9 cellular contexts compared by ENCODE assay signal in genomic region chr7:76428868-76429805, GRCh38. TPM values are rescaled to one million over a fixed set of nuclear protein-coding genes. Genes with fewer than 3 reads are reported as not detected.
DNase-seq lines count a peak whose midpoint lies in the region; ATAC-seq and TF ChIP-seq lines count a peak whose summit lies in the region.
"Had no signal": no experiment of that assay in that cellular context is flagged by ENCODE, and none has a peak within 500 bp of the region (broad histone marks: within the 10 kb centered on the region; RNA-seq: fewer than 3 reads in every experiment).

No MANE protein-coding gene starts in this region.

- intact Hi-C loops in posterior vena cava (cut with DNase I) = no loop called here

- TF ChIP-seq CTCF in RWPE1 (conservative IDR thresholded peaks at IDR 0.05; ENCODE audit: low read depth) (no peak), fibroblast of pulmonary artery (IDR thresholded peaks at IDR 0.05; ENCODE audit: low read length, missing control alignments) (no peak)

- CTCF ChIA-PET in RWPE1 (lab: Yijun Ruan, JAX) = no interaction called here

- H3K4me3 ChIP-seq in fibroblast of pulmonary artery (replicated peaks; ENCODE audit: low read depth, low read length) = no peak overlapping the region

- DNase-seq in HT1080 (ENCODE audit: low read depth) = peak; percentile 56
- DNase-seq in RWPE1 (ENCODE audit: low spot score) = no peak
- DNase-seq in fibroblast of pulmonary artery (ENCODE audit: low read depth) = peak; percentile 40
- DNase-seq in posterior vena cava (ENCODE audit: low spot score) = peak; percentile 62
- no peak for DNase-seq in SHP77 (lab: John Stamatoyannopoulos, UW)
- DNase-seq in T-helper 9 cell = no peak
- DNase-seq: activated effector memory CD4-positive, alpha-beta T cell treated with Interleukin-2 at 50 U/mL for 16 hours; NCI-H510A had no signal

- no peak for ATAC-seq in GM19328 (IDR thresholded peaks at IDR 0.05; ENCODE audit: unreplicated experiment)

- H3K27ac ChIP-seq in RWPE1 = peak overlapping the region; percentile 99

- POLR2A ChIA-PET in RWPE1 (lab: Yijun Ruan, JAX; ENCODE audit: low non-redundant PET) = no interaction called here

RNA-seq across cellular contexts. Expression of gene ZP3, which starts 4.4 kb away (rescaled TPM):
- 0.94 and 2.5 TPM in 2 replicates for total RNA-seq in HT1080 (2014; rRNA removed; shearing (Covaris generic))
- 0.63 and 1.6 TPM in 2 replicates for polyA plus RNA-seq in HT1080 (2015; cell fraction: cytosol; rRNA removed)
- polyA plus RNA-seq in HT1080 (2015; cell fraction: nucleus; rRNA removed) = not detected in 2 replicates
- 10 to 100 TPM in 1 of 2 donors, under 1 TPM in 1; 0.43 to 21.5 TPM for total RNA-seq in posterior vena cava

RNA-seq across cellular contexts. Expression of gene SSC4D, which starts 19.6 kb away (rescaled TPM):
- total RNA-seq in HT1080 (2014; rRNA removed; shearing (Covaris generic)) = 0.23 and 0.73 TPM in 2 replicates
- 0.58 and 0.77 TPM in 2 replicates for polyA plus RNA-seq in HT1080 (2015; cell fraction: cytosol; rRNA removed)
- 0.29 and 0.57 TPM in 2 replicates for polyA plus RNA-seq in HT1080 (2015; cell fraction: nucleus; rRNA removed)
- total RNA-seq in posterior vena cava = under 1 TPM; 0.32 to 0.38 TPM

RNA-seq across cellular contexts. Expression of gene DTX2, which starts 32.4 kb away (rescaled TPM):
- total RNA-seq in HT1080 (2014; rRNA removed; shearing (Covaris generic)) = 24.4 and 39.6 TPM in 2 replicates
- polyA plus RNA-seq in HT1080 (2015; cell fraction: cytosol; rRNA removed) = 34.7 and 40.9 TPM in 2 replicates
- polyA plus RNA-seq in HT1080 (2015; cell fraction: nucleus; rRNA removed) = 52.4 and 53.8 TPM in 2 replicates
- 10 to 100 TPM; 24.6 to 25.2 TPM for total RNA-seq in posterior vena cava

Comparison
In these comparisons a context has a peak if more than half of its experiments do, and no peak if none do; other contexts are left out.
1. DNase-seq: peak in HT1080 (single experiment), fibroblast of pulmonary artery (single experiment) and posterior vena cava (single experiment); none in RWPE1 (single experiment), SHP77 (0 of 2) and T-helper 9 cell (single experiment).